10 cellular contexts compared by ENCODE assay signal in genomic region chr20:64065973-64066341, GRCh38. TPM values are rescaled to one million over a fixed set of nuclear protein-coding genes. Genes with fewer than 3 reads are reported as not detected.
DNase-seq lines count a peak whose midpoint lies in the region; ATAC-seq and TF ChIP-seq lines count a peak whose summit lies in the region.
"Had no signal": no experiment of that assay in that cellular context is flagged by ENCODE, and none has a peak within 500 bp of the region (broad histone marks: within the 10 kb centered on the region; RNA-seq: fewer than 3 reads in every experiment).

No MANE protein-coding gene starts in this region.

- no peaks in the 10 kb centered on the region for H3K36me3 Mint-ChIP-seq in CD4-positive, alpha-beta T cell (ENCODE audit: low read depth)

- H3K9me3 ChIP-seq in CD4-positive, alpha-beta T cell (ENCODE audit: control insufficient read depth, low read length): no peaks in the 10 kb centered on the region

- H3K27ac ChIP-seq in CD4-positive, alpha-beta T cell (ENCODE audit: low read depth, low read length): no peak overlapping the region
- H3K27ac ChIP-seq: HL-60 had no signal

- H3K9me3 Mint-ChIP-seq in CD4-positive, alpha-beta T cell: no peaks in the 10 kb centered on the region

- ATAC-seq in CD4-positive, alpha-beta T cell (ENCODE audit: poor library complexity): peak; percentile 59
- ATAC-seq: left colon had no signal

- H3K4me3 ChIP-seq in astrocyte of the cerebellum (ENCODE audit: low read depth, low read length): no peak overlapping the region

- in situ Hi-C loops in astrocyte of the cerebellum (cut with HindIII; ENCODE audit: low sequenced_read_pairs): no loop called here

- CTCF ChIA-PET in CD4-positive, alpha-beta T cell (lab: Charles Lee): interaction anchor here (0.8 to 1.3 kb wide), 3 partner anchors 11 to 92 kb away, joined by 3 read pairs; no protein-coding TSS in a partner anchor

- H3K4me1 Mint-ChIP-seq in CD4-positive, alpha-beta T cell (ENCODE audit: low read depth): peaks cover 40% of the 10 kb centered on the region

- no peaks in the 10 kb centered on the region for H3K27me3 Mint-ChIP-seq in CD4-positive, alpha-beta T cell

- H3K27me3 ChIP-seq in CD4-positive, alpha-beta T cell (ENCODE audit: control insufficient read depth, insufficient read depth, low read length): no peaks in the 10 kb centered on the region

- peak in 6 of 10 experiments; percentile 31 to 63 (median 41) for DNase-seq in CD4-positive, alpha-beta T cell
- DNase-seq in GM20000 (ENCODE audit: low spot score) (peak; percentile 86), NOMO-1 treated with dmso at 0.1 percent for 144 hours (lab: John Stamatoyannopoulos, UW; ENCODE audit: unreplicated experiment) (peak; percentile 45), astrocyte of the cerebellum (ENCODE audit: low read depth) (peak; percentile 57), hypothalamus (lab: John Stamatoyannopoulos, UW) (no peak), cerebellar cortex (ENCODE audit: low spot score) (no peak)
- DNase-seq in stimulated activated CD4-positive, alpha-beta T cell treated with anti-CD3 and anti-CD28 coated beads, Interleukin-15, amount 100 ng/mL, for 48 hours (ENCODE audit: low read depth in 2 of 2): peak; percentile 48 to 61
- DNase-seq in effector CD8-positive, alpha-beta T cell (lab: John Stamatoyannopoulos, UW): no peak

- TF ChIP-seq CTCF in CD4-positive, alpha-beta T cell (IDR thresholded peaks at IDR 0.05): no peak
- TF ChIP-seq CTCF in GM20000 (IDR thresholded peaks at IDR 0.05; ENCODE audit: extremely low read depth, missing control alignments) (no peak), astrocyte of the cerebellum (IDR thresholded peaks at IDR 0.05; ENCODE audit: low read depth, low read length, missing control alignments) (no peak)

- peak overlapping the region; percentile 82 for H3K4me3 Mint-ChIP-seq in CD4-positive, alpha-beta T cell

- POLR2A ChIA-PET in CD4-positive, alpha-beta T cell (lab: Charles Lee): interaction anchor here (1.9 to 2.5 kb wide), 3 partner anchors 11 to 18 kb away, joined by 4 to 13 read pairs (median 9); partner anchors contain the start of genes LKAAEAR1, OPRL1 and RGS19

- intact Hi-C loops in CD4-positive, alpha-beta T cell (cut with DNase I, micrococcal nuclease): loop anchor here in 1 of 2 experiments (10.0 kb wide), 1 partner anchor 411 kb away; the partner anchor contains the start of genes RTEL1 and STMN3

- peak overlapping the region; percentile 88 for H3K27ac Mint-ChIP-seq in CD4-positive, alpha-beta T cell

RNA-seq across cellular contexts. Expression of gene TCEA2, which starts 3.0 kb away (rescaled TPM):
- 10 to 100 TPM; 28.4 to 29.9 TPM for total RNA-seq in CD4-positive, alpha-beta T cell

RNA-seq across cellular contexts. Expression of gene RGS19, which starts 13.4 kb away (rescaled TPM):
- total RNA-seq in CD4-positive, alpha-beta T cell: 10 to 100 TPM in 1 of 2 experiments, 1 to 10 TPM in 1; 9.7 to 14.8 TPM

RNA-seq across cellular contexts. Expression of gene OPRL1, which starts 13.9 kb away (rescaled TPM):
- total RNA-seq in CD4-positive, alpha-beta T cell: 1 to 10 TPM; 1.0 to 1.2 TPM

RNA-seq across cellular contexts. Expression of gene SOX18, which starts 16.5 kb away (rescaled TPM):
- not detected for total RNA-seq in CD4-positive, alpha-beta T cell

RNA-seq across cellular contexts. Expression of gene LKAAEAR1, which starts 18.2 kb away (rescaled TPM):
- total RNA-seq in CD4-positive, alpha-beta T cell: under 1 TPM; 0.30 to 0.39 TPM
- total RNA-seq: left colon had no signal

Comparison
In these comparisons a context has a peak if more than half of its experiments do, and no peak if none do; other contexts are left out.
1. DNase-seq: peak in CD4-positive, alpha-beta T cell (6 of 10), GM20000 (single experiment), NOMO-1 treated with dmso at 0.1 percent for 144 hours (single experiment), astrocyte of the cerebellum (single experiment) and stimulated activated CD4-positive, alpha-beta T cell treated with anti-CD3 and anti-CD28 coated beads, Interleukin-15, amount 100 ng/mL, for 48 hours (2 of 2); none in effector CD8-positive, alpha-beta T cell (single experiment), hypothalamus (0 of 51) and cerebellar cortex (single experiment).